Comparison of ENCODE assay signal across 9 cellular contexts in genomic region chr12:110698171-110698902, GRCh38. TPM values are rescaled to one million over a fixed set of nuclear protein-coding genes. Genes with fewer than 3 reads are reported as not detected.
A peak's percentile ranks its signal among the peaks of the same experiment; 100 is the strongest.
DNase-seq lines count a peak whose midpoint lies in the region; ATAC-seq and TF ChIP-seq lines count a peak whose summit lies in the region.
"Had no signal": no experiment of that assay in that cellular context is flagged by ENCODE, and none has a peak within 500 bp of the region (broad histone marks: within the 10 kb centered on the region; RNA-seq: fewer than 3 reads in every experiment).

No MANE protein-coding gene starts in this region.

- no peak for TF ChIP-seq POLR2A in IMR-90 (IDR thresholded peaks at IDR 0.05; ENCODE audit: low read depth, low read length)
- no peak for TF ChIP-seq POLR2A in vagina (IDR thresholded peaks at IDR 0.05)

- H3K4me1 ChIP-seq in IMR-90 (ENCODE audit: control insufficient read depth, insufficient read depth, low read length) = no peaks in the 10 kb centered on the region; the same call in 1 of the 2 replicates
- H3K4me1 ChIP-seq in psoas muscle = peaks cover 13% of the 10 kb centered on the region
- peaks cover 11% of the 10 kb centered on the region for H3K4me1 ChIP-seq in vagina

- no peak overlapping the region for H3K18ac ChIP-seq in IMR-90 (ENCODE audit: low read depth, low read length)

- peaks cover 24% of the 10 kb centered on the region for H3K4me1 Mint-ChIP-seq in activated naive CD4-positive, alpha-beta T cell treated with anti-CD3 and anti-CD28 coated beads, Interleukin-2, amount 10 ng/mL, durations not matched to agents 7 days and 5 days

- no peak overlapping the region for H3K4me3 Mint-ChIP-seq in activated naive CD4-positive, alpha-beta T cell treated with anti-CD3 and anti-CD28 coated beads, Interleukin-2, amount 10 ng/mL, durations not matched to agents 7 days and 5 days

- H3K9ac ChIP-seq in IMR-90 (ENCODE audit: low read depth, low read length) (no peak overlapping the region), SK-N-MC (ENCODE audit: insufficient read length) (no peak overlapping the region)

- dilution Hi-C loops in IMR-90 (cut with HindIII; ENCODE audit: low sequenced_read_pairs, unreplicated experiment) = no loop called here

- no peak overlapping the region for H2BK15ac ChIP-seq in IMR-90 (ENCODE audit: low read depth, low read length)

- peak overlapping the region; percentile 85 for H2AFZ ChIP-seq in IMR-90 (replicated peaks; ENCODE audit: low read length, poor library complexity)

- no peak overlapping the region for H3K4me2 ChIP-seq in IMR-90 (ENCODE audit: low read depth, low read length)

- TF ChIP-seq RAD21 in IMR-90 (IDR thresholded peaks at IDR 0.05; ENCODE audit: low read length) = peak; percentile 48

- H4K20me1 ChIP-seq in IMR-90 (ENCODE audit: insufficient read depth, low read length) = no peaks in the 10 kb centered on the region

- POLR2A ChIA-PET in IMR-90 (lab: Charles Lee; ENCODE audit: unreplicated experiment) = no interaction called here

- peak overlapping the region; percentile 77 for H3K27ac Mint-ChIP-seq in activated naive CD4-positive, alpha-beta T cell treated with anti-CD3 and anti-CD28 coated beads, Interleukin-2, amount 10 ng/mL, durations not matched to agents 7 days and 5 days

- ATAC-seq in GM21390 (IDR thresholded peaks at IDR 0.05; ENCODE audit: unreplicated experiment) = peak; percentile 88
- ATAC-seq in IMR-90 (ENCODE audit: low read depth) = peak; percentile 80
- peak; percentile 82 to 90 (median 88) for ATAC-seq in psoas muscle

- peak; percentile 49 for TF ChIP-seq CTCF in IMR-90 (conservative IDR thresholded peaks at IDR 0.05; ENCODE audit: low read depth, low read length)
- peak; percentile 66 for TF ChIP-seq CTCF in psoas muscle (IDR thresholded peaks at IDR 0.05)
- peak; percentile 33 to 58 (median 43) for TF ChIP-seq CTCF in vagina (IDR thresholded peaks at IDR 0.05)

- H3K27me3 ChIP-seq in IMR-90 (ENCODE audit: control insufficient read depth, insufficient read depth, low read length) (peaks cover 2% of the 10 kb centered on the region; the same call in 1 of the 2 replicates), psoas muscle (ENCODE audit: insufficient read depth in 3 of 3, low read length in 2 of 3) (no peaks in the 10 kb centered on the region), vagina (no peaks in the 10 kb centered on the region)

- no peak overlapping the region for H4K5ac ChIP-seq in IMR-90 (ENCODE audit: low read depth, low read length)

- H2AK9ac ChIP-seq in IMR-90 (replicated peaks; ENCODE audit: low read depth, low read length, poor library complexity) = no peak overlapping the region

- no peak overlapping the region for H3K14ac ChIP-seq in IMR-90 (replicated peaks; ENCODE audit: low read depth, low read length)

- BruUV-seq in IMR-90 (replicated peaks; lab: Mats Ljungman, UMichigan) = no TSS peak

- H3K36me3 Mint-ChIP-seq in activated naive CD4-positive, alpha-beta T cell treated with anti-CD3 and anti-CD28 coated beads, Interleukin-2, amount 10 ng/mL, durations not matched to agents 7 days and 5 days = no peaks in the 10 kb centered on the region

- H3K79me1 ChIP-seq in IMR-90 (ENCODE audit: low read depth in 1 of 2, low read length in 2 of 2) = no peaks in the 10 kb centered on the region

- no peaks in the 10 kb centered on the region for H3K9me3 Mint-ChIP-seq in activated naive CD4-positive, alpha-beta T cell treated with anti-CD3 and anti-CD28 coated beads, Interleukin-2, amount 10 ng/mL, durations not matched to agents 7 days and 5 days

- H3K4ac ChIP-seq in IMR-90 (ENCODE audit: low read depth, low read length) = no peak overlapping the region

- no peaks in the 10 kb centered on the region for H3K9me1 ChIP-seq in IMR-90 (ENCODE audit: insufficient read depth, low read length)

- H3K36me3 ChIP-seq in IMR-90 (ENCODE audit: control insufficient read depth, insufficient read depth, low read length) = no peaks in the 10 kb centered on the region
- H3K36me3 ChIP-seq in SK-N-MC (ENCODE audit: insufficient read depth, low read length) = no peaks in the 10 kb centered on the region
- H3K36me3 ChIP-seq in psoas muscle (ENCODE audit: insufficient read depth in 1 of 2, low read depth in 1 of 2) = no peaks in the 10 kb centered on the region
- no peaks in the 10 kb centered on the region for H3K36me3 ChIP-seq in vagina

- no peaks in the 10 kb centered on the region for H3K9me3 ChIP-seq in IMR-90 (ENCODE audit: control insufficient read depth, insufficient read depth, low read length)
- no peaks in the 10 kb centered on the region for H3K9me3 ChIP-seq in SK-N-MC (ENCODE audit: low read depth, low read length)
- H3K9me3 ChIP-seq in psoas muscle = no peaks in the 10 kb centered on the region
- H3K9me3 ChIP-seq in vagina = no peaks in the 10 kb centered on the region

- no peak overlapping the region for H4K91ac ChIP-seq in IMR-90 (ENCODE audit: insufficient read depth, low read depth, low read length)

- H2BK20ac ChIP-seq in IMR-90 (ENCODE audit: low read depth, low read length) = no peak overlapping the region

- WGBS in IMR-90 (ENCODE audit: extremely low coverage in 2 of 2, insufficient read length in 1 of 2), 2 experiments = 31% methylated on average over 4 of the region's 20 CpGs; no CpG with 5 or more reads in 1 of the 2 experiments
- 24 to 35% (median 31%) methylated on average over 20 of the region's 20 CpGs for WGBS in psoas muscle, 3 donors

- H3K27me3 Mint-ChIP-seq in activated naive CD4-positive, alpha-beta T cell treated with anti-CD3 and anti-CD28 coated beads, Interleukin-2, amount 10 ng/mL, durations not matched to agents 7 days and 5 days = no peaks in the 10 kb centered on the region

- no peak overlapping the region for H2BK5ac ChIP-seq in IMR-90 (ENCODE audit: low read depth, low read length, poor library complexity, severe bottlenecking)

- no peak overlapping the region for H4K8ac ChIP-seq in IMR-90 (ENCODE audit: low read depth in 2 of 2, low read length in 2 of 2)

- H3K27ac ChIP-seq in IMR-90 (ENCODE audit: insufficient read depth, low read length) = no peak overlapping the region
- H3K27ac ChIP-seq in SK-N-MC = no peak overlapping the region
- peak overlapping the region; percentile 16 for H3K27ac ChIP-seq in psoas muscle
- no peak overlapping the region for H3K27ac ChIP-seq in vagina

- intact Hi-C loops in IMR-90 (cut with micrococcal nuclease) (no loop called here), cardiac septum (cut with DNase I) (loop anchor here (2.0 to 5.0 kb wide), 3 partner anchors 44 to 186 kb away; partner anchors contain the start of gene PPP1CC), psoas muscle (cut with DNase I) (loop anchor here in 1 of 2 donors (10.0 kb wide), 2 partner anchors 184 to 244 kb away; partner anchors contain the start of gene ARPC3), vagina (cut with DNase I) (loop anchor here (10.0 kb wide), 1 partner anchor 84 kb away; the partner anchor contains the start of gene TCTN1)

- CTCF ChIA-PET in IMR-90 (lab: Yijun Ruan, JAX) = no interaction called here
- CTCF ChIA-PET in activated naive CD4-positive, alpha-beta T cell treated with anti-CD3 and anti-CD28 coated beads, Interleukin-2, amount 10 ng/mL, durations not matched to agents 7 days and 5 days (lab: Charles Lee) = interaction anchor here (0.6 to 3.8 kb wide), 20 partner anchors 9 to 605 kb away, joined by 3 to 14 read pairs (median 3); no protein-coding TSS in a partner anchor

- H3K23ac ChIP-seq in IMR-90 (ENCODE audit: low read depth, low read length) = no peak overlapping the region

- H3K56ac ChIP-seq in IMR-90 (ENCODE audit: extremely low read depth, insufficient read depth, low read length) = no peak overlapping the region

- no peak overlapping the region for H2BK120ac ChIP-seq in IMR-90 (ENCODE audit: low read depth, low read length)

- in situ Hi-C loops in IMR-90 (cut with MboI; ENCODE audit: low sequenced_read_pairs) = no loop called here

- H3K4me3 ChIP-seq in IMR-90 (ENCODE audit: insufficient read depth, low read depth, low read length) (no peak overlapping the region), SK-N-MC (no peak overlapping the region), psoas muscle (peak overlapping the region; percentile 46), vagina (peak overlapping the region; percentile 8 to 35)
- H3K4me3 ChIP-seq: skin epidermis had no signal

- no peak overlapping the region for H2AK5ac ChIP-seq in IMR-90 (ENCODE audit: low read depth, low read length)

- DNase-seq in DMS 273 (lab: John Stamatoyannopoulos, UW; ENCODE audit: unreplicated experiment) = peak; percentile 87
- peak; percentile 59 for DNase-seq in IMR-90
- peak; percentile 16 for DNase-seq in SK-N-MC (ENCODE audit: low read depth, low spot score)
- DNase-seq in activated naive CD4-positive, alpha-beta T cell treated with anti-CD3 and anti-CD28 coated beads, Interleukin-2, amount 10 ng/mL, durations not matched to agents 7 days and 5 days = peak; percentile 90
- peak; percentile 92 for DNase-seq in cardiac septum (ENCODE audit: low spot score)
- DNase-seq in psoas muscle = peak; percentile 75 to 88
- DNase-seq in vagina (ENCODE audit: extremely low spot score in 2 of 2) = peak in 1 of 2 donors; percentile 91

TF ChIP-seq in IMR-90, 13 proteins besides CTCF, POLR2A, EP300 and RAD21:
- TF ChIP-seq NFE2L2 (IDR thresholded peaks at IDR 0.05; ENCODE audit: low read depth, low read length) = 0 out of 2 replicates have a peak, but pooled peaks have one; percentile 9
- TF ChIP-seq CEBPB (IDR thresholded peaks at IDR 0.05; ENCODE audit: low read depth, low read length) = no peak
- TF ChIP-seq MXI1 (IDR thresholded peaks at IDR 0.05; ENCODE audit: borderline replicate concordance, low read depth, low read length) = no peak
- TF ChIP-seq SMC3 (IDR thresholded peaks at IDR 0.05; ENCODE audit: low read depth, low read length) = peak; percentile 33

RNA-seq across cellular contexts. Expression of gene HVCN1, which starts 9.4 kb away (rescaled TPM):
- total RNA-seq in IMR-90 (2012; rRNA removed) (1.4 and 2.0 TPM in 2 replicates), cardiac septum (3.5 TPM), psoas muscle (1 to 10 TPM; 1.7 to 8.9 (median 4.3) TPM), vagina (7.6 TPM)
- polyA plus RNA-seq in IMR-90 (2012; rRNA removed) (1.3 and 1.9 TPM in 2 replicates), psoas muscle (1 to 10 TPM; 1.4 to 6.4 (median 2.8) TPM)
- 1.3 and 2.3 TPM in 2 replicates for polyA plus RNA-seq in IMR-90 (2012; cell fraction: cytosol; rRNA removed)
- polyA plus RNA-seq in IMR-90 (2012; cell fraction: nucleus; rRNA removed; ENCODE audit: low replicate concordance) = 0.44 and 1.4 TPM in 2 replicates

RNA-seq across cellular contexts. Expression of gene PPP1CC, which starts 44.4 kb away (rescaled TPM):
- total RNA-seq in IMR-90 (2012; rRNA removed) (126 and 169 TPM in 2 replicates), cardiac septum (102 TPM), psoas muscle (100 to 1,000 TPM; 102 to 184 (median 135) TPM), vagina (87.9 TPM)
- polyA plus RNA-seq in IMR-90 (2012; rRNA removed) (59.1 and 71.0 TPM in 2 replicates), psoas muscle (100 to 1,000 TPM in 2 of 3 donors, 10 to 100 TPM in 1; 82.5 to 222 (median 117) TPM)
- 36.4 and 45.1 TPM in 2 replicates for polyA plus RNA-seq in IMR-90 (2012; cell fraction: cytosol; rRNA removed)
- 26.7 and 72.8 TPM in 2 replicates for polyA plus RNA-seq in IMR-90 (2012; cell fraction: nucleus; rRNA removed; ENCODE audit: low replicate concordance)

Comparison
In these comparisons a context has a peak if more than half of its experiments do, and no peak if none do; other contexts are left out.
1. H3K4me3 ChIP-seq: peak in psoas muscle (single experiment) and vagina (2 of 2); none in IMR-90 (single experiment) and SK-N-MC (single experiment).
2. Peak in every context shown above with its lines, with median percentiles within 50 percentile points of each other: ATAC-seq and CTCF ChIP-seq.